Comparison of ENCODE assay signal across 1 cellular context in the genomic region with DNA sequence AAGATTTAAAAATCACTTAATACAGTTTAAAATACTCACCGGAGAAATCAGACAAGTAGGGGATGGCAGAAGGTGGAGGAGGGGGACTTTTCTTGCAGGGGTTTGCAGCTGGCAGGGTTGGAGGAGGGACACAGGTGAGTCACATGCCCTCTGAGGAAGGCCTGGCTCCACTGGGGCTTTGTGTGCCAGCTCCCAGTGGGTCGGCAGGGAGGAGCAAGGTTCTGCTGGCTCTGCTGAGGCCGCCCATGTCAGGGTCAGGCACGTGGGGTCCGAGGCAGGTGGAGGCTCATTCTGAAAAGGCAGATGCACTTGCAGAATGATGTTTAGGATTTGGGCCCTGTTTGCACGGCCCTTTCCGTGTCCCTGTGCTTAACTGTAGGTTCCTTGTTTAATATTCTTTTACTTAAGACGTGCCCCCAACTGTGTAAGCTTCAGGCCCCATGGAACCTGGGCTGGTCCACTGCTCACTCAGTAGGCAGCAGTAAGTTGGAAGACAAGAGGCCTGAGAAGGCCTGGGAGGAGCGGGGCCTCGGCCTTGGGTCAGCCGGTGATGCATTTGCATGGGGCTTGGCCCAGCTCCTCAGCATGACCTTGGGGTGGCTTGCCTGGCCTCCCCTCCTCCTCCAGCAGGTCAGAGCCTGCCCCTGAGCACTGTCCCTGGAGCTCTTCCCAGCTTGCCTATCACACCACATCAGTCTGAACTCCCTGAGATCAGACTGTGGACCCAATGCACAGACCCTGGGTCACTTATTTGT.
TF ChIP-seq lines count a peak whose summit lies in the region.

No MANE protein-coding gene starts in this region.

TF ChIP-seq in H1, 55 proteins besides CTCF, POLR2A, EP300 and RAD21:
- TF ChIP-seq BCL11A (IDR thresholded peaks at IDR 0.05; ENCODE audit: low read depth in 2 of 2, low read length in 2 of 2) (no peak), BRCA1 (IDR thresholded peaks at IDR 0.05; ENCODE audit: low read depth, low read length) (no peak), CEBPB (IDR thresholded peaks at IDR 0.05; ENCODE audit: low read depth, low read length) (no peak), CBX8 (IDR thresholded peaks at IDR 0.05; ENCODE audit: borderline replicate concordance, low read depth, low read length) (no peak), RBBP5 (IDR thresholded peaks at IDR 0.05; ENCODE audit: borderline replicate concordance, low read depth, low read length) (no peak), SIN3A (conservative IDR thresholded peaks at IDR 0.05 in 1 of 2, IDR thresholded peaks at IDR 0.05 in 1 of 2; ENCODE audit: low read depth in 1 of 2, low read length in 2 of 2) (no peak), FOSL1 (IDR thresholded peaks at IDR 0.05; ENCODE audit: insufficient read depth, low read depth, low read length) (no peak), SP1 (IDR thresholded peaks at IDR 0.05; ENCODE audit: low read depth, low read length) (no peak), KDM5A (IDR thresholded peaks at IDR 0.05; ENCODE audit: low read length) (no peak), CBX5 (IDR thresholded peaks at IDR 0.05; ENCODE audit: low read depth, low read length) (no peak), CHD1 (IDR thresholded peaks at IDR 0.05; ENCODE audit: low read depth, low read length) (no peak), EGR1 (IDR thresholded peaks at IDR 0.05; ENCODE audit: borderline replicate concordance, low read depth, low read length) (no peak), ASH2L (IDR thresholded peaks at IDR 0.05; ENCODE audit: low read length) (no peak), NANOG (IDR thresholded peaks at IDR 0.05; ENCODE audit: insufficient read depth, low read depth, low read length, poor library complexity, severe bottlenecking) (no peak), HDAC6 (IDR thresholded peaks at IDR 0.05; ENCODE audit: low read depth, low read length) (no peak), RNF2 (IDR thresholded peaks at IDR 0.05; ENCODE audit: borderline replicate concordance, low read depth, low read length, missing control alignments, poor library complexity, severe bottlenecking) (no peak), TAF7 (optimal IDR thresholded peaks at IDR 0.05; ENCODE audit: borderline replicate concordance, low read depth, low read length) (no peak)
- TF ChIP-seq, protein P1, sequence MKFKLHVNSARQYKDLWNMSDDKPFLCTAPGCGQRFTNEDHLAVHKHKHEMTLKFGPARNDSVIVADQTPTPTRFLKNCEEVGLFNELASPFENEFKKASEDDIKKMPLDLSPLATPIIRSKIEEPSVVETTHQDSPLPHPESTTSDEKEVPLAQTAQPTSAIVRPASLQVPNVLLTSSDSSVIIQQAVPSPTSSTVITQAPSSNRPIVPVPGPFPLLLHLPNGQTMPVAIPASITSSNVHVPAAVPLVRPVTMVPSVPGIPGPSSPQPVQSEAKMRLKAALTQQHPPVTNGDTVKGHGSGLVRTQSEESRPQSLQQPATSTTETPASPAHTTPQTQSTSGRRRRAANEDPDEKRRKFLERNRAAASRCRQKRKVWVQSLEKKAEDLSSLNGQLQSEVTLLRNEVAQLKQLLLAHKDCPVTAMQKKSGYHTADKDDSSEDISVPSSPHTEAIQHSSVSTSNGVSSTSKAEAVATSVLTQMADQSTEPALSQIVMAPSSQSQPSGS (IDR thresholded peaks at IDR 0.05; ENCODE audit: low read length), result no peak
- TF ChIP-seq, protein P2, sequence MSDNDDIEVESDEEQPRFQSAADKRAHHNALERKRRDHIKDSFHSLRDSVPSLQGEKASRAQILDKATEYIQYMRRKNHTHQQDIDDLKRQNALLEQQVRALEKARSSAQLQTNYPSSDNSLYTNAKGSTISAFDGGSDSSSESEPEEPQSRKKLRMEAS (IDR thresholded peaks at IDR 0.05), result no peak
TF ChIP-seq in H1: peak in this region for 0.
